Comparison of ENCODE assay signal across 24 cellular contexts in the genomic region with DNA sequence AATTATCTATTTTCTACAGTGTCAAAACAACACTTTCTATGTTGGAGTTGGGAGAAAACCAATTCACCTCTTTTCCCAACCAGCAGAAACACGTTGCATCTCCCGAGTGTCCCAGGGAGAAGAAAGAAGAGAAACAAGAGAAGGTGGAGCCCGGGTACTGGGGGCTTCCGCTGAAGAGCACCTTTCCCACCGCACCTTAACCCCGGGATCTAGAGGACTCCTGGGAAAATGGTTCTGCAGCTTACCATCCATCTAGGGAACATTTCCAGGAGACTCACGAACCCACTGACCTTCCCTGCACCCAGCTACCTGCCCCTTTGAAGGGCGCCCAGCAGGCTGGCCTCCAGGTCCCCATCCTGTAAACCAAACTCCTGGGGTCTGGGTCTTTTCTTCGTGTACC.
DNase-seq lines count a peak whose midpoint lies in the region; ATAC-seq and TF ChIP-seq lines count a peak whose summit lies in the region.
"Had no signal": no experiment of that assay in that cellular context is flagged by ENCODE, and none has a peak within 500 bp of the region (broad histone marks: within the 10 kb centered on the region; RNA-seq: fewer than 3 reads in every experiment).

No MANE protein-coding gene starts in this region.

- H3K9me3 ChIP-seq in endodermal cell (ENCODE audit: control insufficient read depth, low read length) (no peaks in the 10 kb centered on the region), thyroid gland (no peaks in the 10 kb centered on the region), T-helper 17 cell (ENCODE audit: control insufficient read depth, low read length, poor library complexity, severe bottlenecking) (no peaks in the 10 kb centered on the region)
- H3K9me3 ChIP-seq: BE2C, BLaER1 had no signal

- DNase-seq in endodermal cell: peak; percentile 13
- DNase-seq in islet precursor cell: peak; percentile 17
- peak; percentile 54 for DNase-seq in osteocyte (ENCODE audit: extremely low spot score, unreplicated experiment)
- no peak for DNase-seq in stimulated activated naive B cell treated with anti-CD40 and anti-IgM and Interleukin-4, amounts not matched to agents 10 μg/mL and 1 μg/mL and 100 μg/mL, for 72 hours
- no peak for DNase-seq in thyroid gland
- no peak for DNase-seq in T-helper 17 cell
- DNase-seq: 8988T; ACHN; BE2C; C1 segment of cervical spinal cord; CD4-positive, alpha-beta memory T cell; CD4-positive, CD25-positive, alpha-beta regulatory T cell; CD8-positive, alpha-beta memory T cell; COR-L47; DMS 273 treated with DMSO at 0.1 percent for 48 hours; DMS153; DMS53; DMS79; DND-41; EL; GDM1 had no signal

- 80 to 87% methylated on average over 4 to 9 of the region's 9 CpGs for WGBS in endodermal cell (ENCODE audit: insufficient coverage in 1 of 2, insufficient read length in 1 of 2), 2 experiments
- 88 to 90% methylated on average over 9 of the region's 9 CpGs for WGBS in thyroid gland, 2 donors

- no peak for TF ChIP-seq CTCF in endodermal cell (conservative IDR thresholded peaks at IDR 0.05)
- no peak for TF ChIP-seq CTCF in osteocyte (IDR thresholded peaks at IDR 0.05)
- TF ChIP-seq CTCF in thyroid gland (IDR thresholded peaks at IDR 0.05): no peak

- H3K4me3 ChIP-seq in endodermal cell (ENCODE audit: low read length): no peak overlapping the region
- no peak overlapping the region for H3K4me3 ChIP-seq in thyroid gland (replicated peaks in 1 of 3)
- H3K4me3 ChIP-seq: BLaER1, GM12878 had no signal

- no peaks in the 10 kb centered on the region for H3K4me1 ChIP-seq in endodermal cell (ENCODE audit: control insufficient read depth, insufficient read depth, low read length)
- H3K4me1 ChIP-seq in thyroid gland: no peaks in the 10 kb centered on the region
- H3K4me1 ChIP-seq: BE2C had no signal

- no peak overlapping the region for H3K9ac ChIP-seq in endodermal cell (ENCODE audit: extremely low read depth, low read length, poor library complexity, severe bottlenecking)
- H3K9ac ChIP-seq: BLaER1 had no signal

- H3K4me3 Mint-ChIP-seq in endodermal cell (no peak overlapping the region), osteocyte (ENCODE audit: unreplicated experiment) (no peak overlapping the region), T-helper 17 cell (no peak overlapping the region)
- no peak overlapping the region for H3K4me3 Mint-ChIP-seq in stimulated activated naive B cell treated with anti-CD40 and anti-IgM and Interleukin-4, amounts not matched to agents 10 μg/mL and 1 μg/mL and 100 μg/mL, for 72 hours
- H3K4me3 Mint-ChIP-seq: CD14-positive monocyte; CD4-positive, alpha-beta memory T cell; CD4-positive, CD25-positive, alpha-beta regulatory T cell; CD8-positive, alpha-beta memory T cell had no signal

- H3K9me3 Mint-ChIP-seq in endodermal cell (no peaks in the 10 kb centered on the region), osteocyte (ENCODE audit: unreplicated experiment) (peaks cover 49% of the 10 kb centered on the region)
- no peaks in the 10 kb centered on the region for H3K9me3 Mint-ChIP-seq in stimulated activated naive B cell treated with anti-CD40 and anti-IgM and Interleukin-4, amounts not matched to agents 10 μg/mL and 1 μg/mL and 100 μg/mL, for 72 hours

- no peak overlapping the region for H3K27ac Mint-ChIP-seq in endodermal cell
- H3K27ac Mint-ChIP-seq in osteocyte (ENCODE audit: unreplicated experiment): no peak overlapping the region
- H3K27ac Mint-ChIP-seq in stimulated activated naive B cell treated with anti-CD40 and anti-IgM and Interleukin-4, amounts not matched to agents 10 μg/mL and 1 μg/mL and 100 μg/mL, for 72 hours: no peak overlapping the region
- H3K27ac Mint-ChIP-seq in T-helper 17 cell: no peak overlapping the region
- H3K27ac Mint-ChIP-seq: CD4-positive, alpha-beta memory T cell; CD4-positive, CD25-positive, alpha-beta regulatory T cell; CD8-positive, alpha-beta memory T cell had no signal

- H3K27me3 Mint-ChIP-seq in endodermal cell (ENCODE audit: insufficient read depth) (no peaks in the 10 kb centered on the region), osteocyte (ENCODE audit: unreplicated experiment) (no peaks in the 10 kb centered on the region), T-helper 17 cell (no peaks in the 10 kb centered on the region)
- no peaks in the 10 kb centered on the region for H3K27me3 Mint-ChIP-seq in stimulated activated naive B cell treated with anti-CD40 and anti-IgM and Interleukin-4, amounts not matched to agents 10 μg/mL and 1 μg/mL and 100 μg/mL, for 72 hours
- H3K27me3 Mint-ChIP-seq: CD4-positive, alpha-beta memory T cell; CD4-positive, CD25-positive, alpha-beta regulatory T cell; CD8-positive, alpha-beta memory T cell had no signal

- H3K27me3 ChIP-seq in endodermal cell (ENCODE audit: control insufficient read depth, insufficient read depth, low read length, poor library complexity, severe bottlenecking) (no peaks in the 10 kb centered on the region), thyroid gland (no peaks in the 10 kb centered on the region)
- H3K27me3 ChIP-seq: BE2C, BLaER1 had no signal

- ATAC-seq in stimulated activated naive B cell treated with anti-CD40 and anti-IgM and Interleukin-4, amounts not matched to agents 10 μg/mL and 1 μg/mL and 100 μg/mL, for 72 hours (replicated peaks): no peak
- ATAC-seq in T-helper 17 cell: no peak
- ATAC-seq: GM12878 had no signal

- H3K36me3 Mint-ChIP-seq in endodermal cell (ENCODE audit: low read depth): no peaks in the 10 kb centered on the region
- H3K36me3 Mint-ChIP-seq in osteocyte (ENCODE audit: unreplicated experiment): no peaks in the 10 kb centered on the region
- no peaks in the 10 kb centered on the region for H3K36me3 Mint-ChIP-seq in stimulated activated naive B cell treated with anti-CD40 and anti-IgM and Interleukin-4, amounts not matched to agents 10 μg/mL and 1 μg/mL and 100 μg/mL, for 72 hours
- no peaks in the 10 kb centered on the region for H3K36me3 Mint-ChIP-seq in T-helper 17 cell (ENCODE audit: low read depth)
- H3K36me3 Mint-ChIP-seq: CD14-positive monocyte; CD4-positive, alpha-beta memory T cell; CD4-positive, CD25-positive, alpha-beta regulatory T cell; CD8-positive, alpha-beta memory T cell had no signal

- intact Hi-C loops in thyroid gland (cut with DNase I): no loop called here

- H3K27ac ChIP-seq in endodermal cell (ENCODE audit: low read depth, low read length) (no peak overlapping the region), thyroid gland (no peak overlapping the region)
- H3K27ac ChIP-seq: BLaER1 had no signal

- H3K36me3 ChIP-seq in endodermal cell (ENCODE audit: control insufficient read depth, insufficient read depth, low read length): no peaks in the 10 kb centered on the region
- H3K36me3 ChIP-seq in thyroid gland: no peaks in the 10 kb centered on the region
- H3K36me3 ChIP-seq: BE2C, BLaER1 had no signal

- no peaks in the 10 kb centered on the region for H3K4me1 Mint-ChIP-seq in endodermal cell
- no peaks in the 10 kb centered on the region for H3K4me1 Mint-ChIP-seq in osteocyte (ENCODE audit: unreplicated experiment)
- no peaks in the 10 kb centered on the region for H3K4me1 Mint-ChIP-seq in stimulated activated naive B cell treated with anti-CD40 and anti-IgM and Interleukin-4, amounts not matched to agents 10 μg/mL and 1 μg/mL and 100 μg/mL, for 72 hours
- H3K4me1 Mint-ChIP-seq in T-helper 17 cell: no peaks in the 10 kb centered on the region
- H3K4me1 Mint-ChIP-seq: CD14-positive monocyte; CD4-positive, alpha-beta memory T cell; CD4-positive, CD25-positive, alpha-beta regulatory T cell; CD8-positive, alpha-beta memory T cell had no signal

- TF ChIP-seq POLR2A in thyroid gland (IDR thresholded peaks at IDR 0.05): no peak

Comparison
In these comparisons a context has a peak if more than half of its experiments do, and no peak if none do; other contexts are left out.
1. DNase-seq: peak in endodermal cell (single experiment), islet precursor cell (single experiment) and osteocyte (single experiment); none in stimulated activated naive B cell treated with anti-CD40 and anti-IgM and Interleukin-4, amounts not matched to agents 10 μg/mL and 1 μg/mL and 100 μg/mL, for 72 hours (single experiment), thyroid gland (0 of 2) and T-helper 17 cell (0 of 3).